ENCODE assay signal across 8 cellular contexts in genomic region chr20:25310268-25310920, GRCh38.
DNase-seq lines count a peak whose midpoint lies in the region; ATAC-seq lines count a peak whose summit lies in the region.

No MANE protein-coding gene starts in this region.

- H3K4me3 ChIP-seq in skin epidermis = peak overlapping the region in 2 of 7 experiments; percentile 8 to 11

- DNase-seq in EH (ENCODE audit: low read depth) = peak; percentile 97
- peak; percentile 97 for DNase-seq in HPDE6-E6E7 (ENCODE audit: extremely low spot score)
- peak; percentile 95 for DNase-seq in RPMI8226
- DNase-seq in hippocampal formation (lab: John Stamatoyannopoulos, UW) = peak; percentile 56 to 76
- DNase-seq in NCI-H1105 treated with DMSO at 0.1 percent for 48 hours (lab: John Stamatoyannopoulos, UW) = no peak

- peak overlapping the region; percentile 77 for H3K27ac ChIP-seq in angular gyrus (ENCODE audit: low read depth, low read length)
- peak overlapping the region in 20 of 21 experiments; percentile 45 to 88 (median 74) for H3K27ac ChIP-seq in skin epidermis

- ATAC-seq in GM21381 (IDR thresholded peaks at IDR 0.05; ENCODE audit: unreplicated experiment) = peak; percentile 88
